Comparison of ENCODE assay signal across 1 cellular context in the genomic region with DNA sequence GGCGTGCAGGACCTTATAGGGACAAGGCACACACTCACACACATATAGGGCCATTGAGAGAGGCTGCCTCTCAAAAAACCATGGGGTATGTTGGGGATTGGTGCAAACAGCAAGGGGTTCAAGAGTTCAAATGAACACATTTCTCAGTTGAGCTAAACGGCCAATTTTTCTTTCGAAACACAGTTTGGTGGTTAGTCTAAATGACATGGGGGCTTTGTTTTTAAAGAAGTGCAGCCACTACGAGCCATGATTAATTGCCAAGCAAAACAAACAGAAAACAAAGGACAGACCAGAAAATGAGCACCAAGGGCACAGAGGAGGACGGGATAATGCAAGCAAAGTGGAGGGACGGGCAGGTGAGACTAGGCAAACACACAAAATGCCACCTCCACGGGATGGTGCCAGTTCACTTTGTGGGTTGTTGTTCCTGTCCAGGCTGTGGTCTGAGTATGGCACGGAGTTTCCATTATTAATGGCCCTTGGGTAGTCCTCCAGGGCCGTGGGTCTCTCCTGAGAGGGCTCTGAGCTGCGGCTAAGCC.
TF ChIP-seq lines count a peak whose summit lies in the region.

No MANE protein-coding gene starts in this region.

TF ChIP-seq in GM23338, 12 proteins besides CTCF, POLR2A, EP300 and RAD21 (continued from another document):
- TF ChIP-seq ZNF462 (CRISPR knock-in tag; IDR thresholded peaks at IDR 0.05) (no peak), STAT1 (IDR thresholded peaks at IDR 0.05; ENCODE audit: unreplicated experiment) (no peak), EZH2 (IDR thresholded peaks at IDR 0.05; ENCODE audit: low read depth, unreplicated experiment) (no peak), CREB1 (CRISPR knock-in tag; IDR thresholded peaks at IDR 0.05; ENCODE audit: low read depth) (no peak), ZNF114 (CRISPR knock-in tag; IDR thresholded peaks at IDR 0.05) (no peak)
